Comparison of ENCODE assay signal across 9 cellular contexts in genomic region chr16:67245674-67246080, GRCh38. TPM values are rescaled to one million over a fixed set of nuclear protein-coding genes. Genes with fewer than 3 reads are reported as not detected.
A peak's percentile ranks its signal among the peaks of the same experiment; 100 is the strongest.
DNase-seq lines count a peak whose midpoint lies in the region; ATAC-seq and TF ChIP-seq lines count a peak whose summit lies in the region.
"Had no signal": no experiment of that assay in that cellular context is flagged by ENCODE, and none has a peak within 500 bp of the region (broad histone marks: within the 10 kb centered on the region; RNA-seq: fewer than 3 reads in every experiment).

No MANE protein-coding gene starts in this region.

- H3K9me3 ChIP-seq in left lung: no peaks in the 10 kb centered on the region
- no peaks in the 10 kb centered on the region for H3K9me3 ChIP-seq in testis

- 4 to 5% methylated on average over 5 to 8 of the region's 8 CpGs for WGBS in testis, 2 donors

- H3K9me3 Mint-ChIP-seq in activated CD4-positive, alpha-beta T cell treated with anti-CD3 and anti-CD28 coated beads, Interleukin-2, amount 10 ng/mL, durations not matched to agents 24 days and 14 days: no peaks in the 10 kb centered on the region
- no peaks in the 10 kb centered on the region for H3K9me3 Mint-ChIP-seq in activated naive CD8-positive, alpha-beta T cell treated with anti-CD3 and anti-CD28 coated beads, Interleukin-2, amount 50 U/mL, for 24 hours

- H3K27me3 ChIP-seq in left lung (peaks cover 0 to 29% of the 10 kb centered on the region in 2 donors), testis (no peaks in the 10 kb centered on the region)

- TF ChIP-seq POLR2A in testis (IDR thresholded peaks at IDR 0.05): no peak

- peak overlapping the region; percentile 89 for H3K4me3 Mint-ChIP-seq in activated CD4-positive, alpha-beta T cell treated with anti-CD3 and anti-CD28 coated beads, Interleukin-2, amount 10 ng/mL, durations not matched to agents 24 days and 14 days
- H3K4me3 Mint-ChIP-seq in activated naive CD8-positive, alpha-beta T cell treated with anti-CD3 and anti-CD28 coated beads, Interleukin-2, amount 50 U/mL, for 24 hours: peak overlapping the region; percentile 89

- H3K36me3 ChIP-seq in left lung: no peaks in the 10 kb centered on the region
- H3K36me3 ChIP-seq in testis (ENCODE audit: low read depth, missing control alignments): no peaks in the 10 kb centered on the region

- peaks cover 54% of the 10 kb centered on the region for H3K4me1 Mint-ChIP-seq in activated CD4-positive, alpha-beta T cell treated with anti-CD3 and anti-CD28 coated beads, Interleukin-2, amount 10 ng/mL, durations not matched to agents 24 days and 14 days
- peaks cover 67% of the 10 kb centered on the region for H3K4me1 Mint-ChIP-seq in activated naive CD8-positive, alpha-beta T cell treated with anti-CD3 and anti-CD28 coated beads, Interleukin-2, amount 50 U/mL, for 24 hours

- H3K27ac ChIP-seq in left lung (peak overlapping the region; percentile 92 to 97), testis (peak overlapping the region; percentile 68 to 87)

- H3K27me3 Mint-ChIP-seq in activated CD4-positive, alpha-beta T cell treated with anti-CD3 and anti-CD28 coated beads, Interleukin-2, amount 10 ng/mL, durations not matched to agents 24 days and 14 days: peaks cover 14% of the 10 kb centered on the region
- peaks cover 5% of the 10 kb centered on the region for H3K27me3 Mint-ChIP-seq in activated naive CD8-positive, alpha-beta T cell treated with anti-CD3 and anti-CD28 coated beads, Interleukin-2, amount 50 U/mL, for 24 hours

- peak overlapping the region; percentile 96 for H3K27ac Mint-ChIP-seq in activated CD4-positive, alpha-beta T cell treated with anti-CD3 and anti-CD28 coated beads, Interleukin-2, amount 10 ng/mL, durations not matched to agents 24 days and 14 days
- no peak overlapping the region for H3K27ac Mint-ChIP-seq in activated naive CD8-positive, alpha-beta T cell treated with anti-CD3 and anti-CD28 coated beads, Interleukin-2, amount 50 U/mL, for 24 hours

- peaks cover 65 to 75% of the 10 kb centered on the region in 2 donors for H3K4me1 ChIP-seq in left lung
- peaks cover 42% of the 10 kb centered on the region for H3K4me1 ChIP-seq in testis

- intact Hi-C loops in activated CD4-positive, alpha-beta T cell treated with anti-CD3 and anti-CD28 coated beads, Interleukin-2, amount 10 ng/mL, durations not matched to agents 24 days and 14 days (cut with micrococcal nuclease): loop anchor here (2.0 to 10.0 kb wide), 4 partner anchors 33 to 599 kb away; partner anchors contain the start of genes CENPT, CTCF, MATCAP1 and NUTF2
- intact Hi-C loops in left lung (cut with DNase I): no loop called here
- intact Hi-C loops in testis (cut with DNase I; ENCODE audit: low total_unique reads): no loop called here

- no peak for TF ChIP-seq CTCF in left lung (IDR thresholded peaks at IDR 0.05)
- TF ChIP-seq CTCF in testis (IDR thresholded peaks at IDR 0.05): no peak

- peak overlapping the region; percentile 70 to 81 for H3K4me3 ChIP-seq in left lung
- H3K4me3 ChIP-seq in testis: peak overlapping the region; percentile 74 to 76

- H3K36me3 Mint-ChIP-seq in activated CD4-positive, alpha-beta T cell treated with anti-CD3 and anti-CD28 coated beads, Interleukin-2, amount 10 ng/mL, durations not matched to agents 24 days and 14 days (ENCODE audit: low read depth): peaks cover 13% of the 10 kb centered on the region
- peaks cover 3% of the 10 kb centered on the region for H3K36me3 Mint-ChIP-seq in activated naive CD8-positive, alpha-beta T cell treated with anti-CD3 and anti-CD28 coated beads, Interleukin-2, amount 50 U/mL, for 24 hours (ENCODE audit: low read depth)

- ATAC-seq in activated naive CD8-positive, alpha-beta T cell treated with anti-CD3 and anti-CD28 coated beads, Interleukin-2, amount 50 U/mL, for 24 hours: no peak
- ATAC-seq in left lung: no peak

- DNase-seq in activated CD4-positive, alpha-beta T cell treated with anti-CD3 and anti-CD28 coated beads, Interleukin-2, amount 10 ng/mL, durations not matched to agents 24 days and 14 days: no peak
- DNase-seq in activated CD4-positive, alpha-beta T cell treated with anti-CD3 and anti-CD28 coated beads for 4 hours: no peak
- DNase-seq in activated naive CD8-positive, alpha-beta T cell treated with anti-CD3 and anti-CD28 coated beads, Interleukin-2, amount 50 U/mL, for 24 hours: no peak
- DNase-seq in left lung (no peak), testis (no peak), OCI-M1 (lab: John Stamatoyannopoulos, UW) (no peak), DMS114 treated with DMSO at 0.1 percent for 48 hours (lab: John Stamatoyannopoulos, UW; ENCODE audit: unreplicated experiment) (no peak), NCI-H2227 (lab: John Stamatoyannopoulos, UW; ENCODE audit: unreplicated experiment) (no peak)
- DNase-seq: NCI-H1417 treated with DMSO at 0.1 percent for 48 hours had no signal

RNA-seq across cellular contexts. Expression of gene FHOD1, which starts 1.6 kb away (rescaled TPM):
- total RNA-seq in activated CD4-positive, alpha-beta T cell treated with anti-CD3 and anti-CD28 coated beads, Interleukin-2, amount 10 ng/mL, durations not matched to agents 24 days and 14 days: 128 TPM in 2 replicates
- 100 to 1,000 TPM in 1 of 2 donors, 10 to 100 TPM in 1; 68.4 to 132 TPM for total RNA-seq in left lung
- total RNA-seq in testis: 10 to 100 TPM; 28.8 to 40.0 TPM
- polyA plus RNA-seq in testis (ENCODE audit: insufficient read depth, low read depth, low replicate concordance): 17.0 TPM

RNA-seq across cellular contexts. Expression of gene SLC9A5, which starts 3.1 kb away (rescaled TPM):
- 5.3 TPM in 2 replicates for total RNA-seq in activated CD4-positive, alpha-beta T cell treated with anti-CD3 and anti-CD28 coated beads, Interleukin-2, amount 10 ng/mL, durations not matched to agents 24 days and 14 days
- total RNA-seq in left lung: 1 to 10 TPM; 3.2 to 4.0 TPM
- 10 to 100 TPM in 1 of 2 donors, 1 to 10 TPM in 1; 6.8 to 15.7 TPM for total RNA-seq in testis
- polyA plus RNA-seq in testis (ENCODE audit: insufficient read depth, low read depth, low replicate concordance): 4.8 TPM

RNA-seq across cellular contexts. Expression of gene TMEM208, which starts 18.7 kb away (rescaled TPM):
- 65.0 and 65.6 TPM in 2 replicates for total RNA-seq in activated CD4-positive, alpha-beta T cell treated with anti-CD3 and anti-CD28 coated beads, Interleukin-2, amount 10 ng/mL, durations not matched to agents 24 days and 14 days
- total RNA-seq in left lung: 10 to 100 TPM; 43.8 to 56.9 TPM
- total RNA-seq in testis: 10 to 100 TPM; 57.4 to 66.8 TPM
- polyA plus RNA-seq in testis (ENCODE audit: insufficient read depth, low read depth, low replicate concordance): 55.6 TPM

RNA-seq across cellular contexts. Expression of gene PLEKHG4, which starts 33.7 kb away (rescaled TPM):
- 43.4 and 43.8 TPM in 2 replicates for total RNA-seq in activated CD4-positive, alpha-beta T cell treated with anti-CD3 and anti-CD28 coated beads, Interleukin-2, amount 10 ng/mL, durations not matched to agents 24 days and 14 days
- total RNA-seq in left lung (10 to 100 TPM; 24.9 to 28.5 TPM), testis (100 to 1,000 TPM in 1 of 2 donors, 10 to 100 TPM in 1; 86.5 to 137 TPM)
- 102 TPM for polyA plus RNA-seq in testis (ENCODE audit: insufficient read depth, low read depth, low replicate concordance)

RNA-seq across cellular contexts. Expression of gene ELMO3, which starts 46.7 kb away (rescaled TPM):
- 8.2 and 8.7 TPM in 2 replicates for total RNA-seq in activated CD4-positive, alpha-beta T cell treated with anti-CD3 and anti-CD28 coated beads, Interleukin-2, amount 10 ng/mL, durations not matched to agents 24 days and 14 days
- total RNA-seq in left lung (10 to 100 TPM; 14.8 to 21.2 TPM), testis (10 to 100 TPM in 1 of 2 donors, 1 to 10 TPM in 1; 9.3 to 10.5 TPM)
- 22.2 TPM for polyA plus RNA-seq in testis (ENCODE audit: insufficient read depth, low read depth, low replicate concordance)
